ENCODE assay signal across 8 cellular contexts in the genomic region with DNA sequence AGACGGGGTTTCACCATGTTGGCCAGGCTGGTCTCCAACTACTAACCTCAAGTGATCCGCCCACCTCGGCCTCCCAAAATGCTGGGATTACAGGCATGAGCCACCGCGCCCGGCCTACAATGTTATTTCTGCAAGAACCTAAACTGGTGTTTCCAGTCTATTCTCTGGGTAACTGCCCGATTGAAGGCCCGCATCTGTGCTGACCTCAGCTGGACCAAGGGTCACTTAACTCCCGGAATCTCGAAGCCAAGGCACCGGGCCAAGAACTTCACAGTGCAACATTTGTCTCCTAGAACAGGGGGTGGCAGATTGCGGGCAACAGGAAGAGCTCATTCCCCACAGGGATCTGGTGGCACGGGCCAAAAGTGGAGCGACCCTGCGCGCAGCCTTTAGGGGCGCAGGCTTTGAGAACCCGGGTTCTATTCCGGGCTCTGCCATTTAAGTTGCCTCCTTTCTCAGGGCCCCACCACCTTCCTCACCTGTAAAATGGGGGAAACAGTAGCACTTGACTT. TPM values are rescaled to one million over a fixed set of nuclear protein-coding genes. Genes with fewer than 3 reads are reported as not detected.
DNase-seq lines count a peak whose midpoint lies in the region; ATAC-seq and TF ChIP-seq lines count a peak whose summit lies in the region.

No MANE protein-coding gene starts in this region.

- no peaks in the 10 kb centered on the region for H3K9me3 ChIP-seq in naive thymus-derived CD4-positive, alpha-beta T cell (ENCODE audit: control insufficient read depth in 2 of 3, low read length in 3 of 3)

- peak overlapping the region; percentile 84 for H3K4me3 Mint-ChIP-seq in Calu3 (ENCODE audit: low read depth, unreplicated experiment)
- peak overlapping the region; percentile 86 for H3K4me3 Mint-ChIP-seq in activated CD8-positive, alpha-beta T cell treated with anti-CD3 and anti-CD28 coated beads for 36 hours
- H3K4me3 Mint-ChIP-seq in naive thymus-derived CD4-positive, alpha-beta T cell, result peak overlapping the region; percentile 85 to 96 (median 92)

- ATAC-seq in activated CD8-positive, alpha-beta T cell treated with anti-CD3 and anti-CD28 coated beads for 36 hours, result peak; percentile 2
- no peak for ATAC-seq in naive thymus-derived CD4-positive, alpha-beta T cell
- ATAC-seq in GM18861 (IDR thresholded peaks at IDR 0.05; ENCODE audit: unreplicated experiment), result no peak
- no peak for ATAC-seq in HG02870 (IDR thresholded peaks at IDR 0.05; ENCODE audit: unreplicated experiment)

- CTCF ChIA-PET in Calu3 (lab: Charles Lee), result interaction anchor here (0.5 to 0.8 kb wide), 2 partner anchors 48 to 151 kb away, joined by 3 read pairs; a partner anchor contains a TSS
- CTCF ChIA-PET in activated CD8-positive, alpha-beta T cell treated with anti-CD3 and anti-CD28 coated beads for 36 hours (lab: Charles Lee), result interaction anchor here (0.8 to 1.6 kb wide), 4 partner anchors 10 to 192 kb away, joined by 3 to 5 read pairs (median 4); no protein-coding TSS in a partner anchor
- CTCF ChIA-PET in naive thymus-derived CD4-positive, alpha-beta T cell (lab: Charles Lee), result interaction anchor here (1.1 kb wide), 1 partner anchor 47 kb away, joined by 4 read pairs; a partner anchor contains a TSS

- POLR2A ChIA-PET in activated CD8-positive, alpha-beta T cell treated with anti-CD3 and anti-CD28 coated beads for 36 hours (lab: Charles Lee), result interaction anchor here (1.0 to 1.3 kb wide), 4 partner anchors 17 to 50 kb away, joined by 3 to 4 read pairs (median 3); no protein-coding TSS in a partner anchor
- POLR2A ChIA-PET in naive thymus-derived CD4-positive, alpha-beta T cell (lab: Charles Lee), result interaction anchor here (0.6 to 1.1 kb wide), 4 partner anchors 14 to 48 kb away, joined by 3 to 5 read pairs (median 3); a partner anchor contains a TSS

- peaks cover 8 to 9% of the 10 kb centered on the region in 2 donors for H3K4me1 ChIP-seq in naive thymus-derived CD4-positive, alpha-beta T cell (ENCODE audit: control insufficient read depth in 2 of 2, insufficient read depth in 2 of 2, low read length in 2 of 2)

- peak; percentile 64 for DNase-seq in Calu3
- DNase-seq in HPDE6-E6E7 (ENCODE audit: extremely low spot score), result peak; percentile 20
- DNase-seq in activated CD8-positive, alpha-beta T cell treated with anti-CD3 and anti-CD28 coated beads for 36 hours, result peak; percentile 38
- peak; percentile 6 for DNase-seq in fibroblast of the conjunctiva (ENCODE audit: low read depth)
- peak in 2 of 9 donors; percentile 8 to 18 for DNase-seq in naive thymus-derived CD4-positive, alpha-beta T cell
- no peak for DNase-seq in DMS79 (lab: John Stamatoyannopoulos, UW)

- peaks cover 8% of the 10 kb centered on the region for H3K4me1 Mint-ChIP-seq in Calu3 (ENCODE audit: low read depth, unreplicated experiment)
- H3K4me1 Mint-ChIP-seq in activated CD8-positive, alpha-beta T cell treated with anti-CD3 and anti-CD28 coated beads for 36 hours (ENCODE audit: low read depth), result peaks cover 16% of the 10 kb centered on the region
- peaks cover 10 to 27% (median 18%) of the 10 kb centered on the region in 7 donors for H3K4me1 Mint-ChIP-seq in naive thymus-derived CD4-positive, alpha-beta T cell

- intact Hi-C loops in Calu3 (cut with micrococcal nuclease; ENCODE audit: unreplicated experiment), result no loop called here
- intact Hi-C loops in activated CD8-positive, alpha-beta T cell treated with anti-CD3 and anti-CD28 coated beads for 36 hours (cut with micrococcal nuclease), result no loop called here
- intact Hi-C loops in naive thymus-derived CD4-positive, alpha-beta T cell (cut with micrococcal nuclease), result loop anchor here (2.0 to 5.0 kb wide), 3 partner anchors 45 to 102 kb away; a partner anchor contains a TSS

- TF ChIP-seq CTCF in Calu3 (IDR thresholded peaks at IDR 0.05; ENCODE audit: unreplicated experiment), result no peak
- peak; percentile 30 for TF ChIP-seq CTCF in activated CD8-positive, alpha-beta T cell treated with anti-CD3 and anti-CD28 coated beads for 36 hours (IDR thresholded peaks at IDR 0.05)

- peaks cover 29% of the 10 kb centered on the region for H3K36me3 Mint-ChIP-seq in Calu3 (ENCODE audit: insufficient read depth, unreplicated experiment)
- peaks cover 4% of the 10 kb centered on the region for H3K36me3 Mint-ChIP-seq in activated CD8-positive, alpha-beta T cell treated with anti-CD3 and anti-CD28 coated beads for 36 hours (ENCODE audit: low read depth)
- no peaks in the 10 kb centered on the region for H3K36me3 Mint-ChIP-seq in naive thymus-derived CD4-positive, alpha-beta T cell

- peak overlapping the region; percentile 83 for H3K4me3 ChIP-seq in naive thymus-derived CD4-positive, alpha-beta T cell (ENCODE audit: low read length)

- H3K9me3 Mint-ChIP-seq in Calu3 (ENCODE audit: low read depth, unreplicated experiment), result no peaks in the 10 kb centered on the region
- H3K9me3 Mint-ChIP-seq in activated CD8-positive, alpha-beta T cell treated with anti-CD3 and anti-CD28 coated beads for 36 hours, result no peaks in the 10 kb centered on the region
- no peaks in the 10 kb centered on the region for H3K9me3 Mint-ChIP-seq in naive thymus-derived CD4-positive, alpha-beta T cell

- no peaks in the 10 kb centered on the region for H3K27me3 Mint-ChIP-seq in Calu3 (ENCODE audit: unreplicated experiment)
- no peaks in the 10 kb centered on the region for H3K27me3 Mint-ChIP-seq in activated CD8-positive, alpha-beta T cell treated with anti-CD3 and anti-CD28 coated beads for 36 hours
- H3K27me3 Mint-ChIP-seq in naive thymus-derived CD4-positive, alpha-beta T cell, result no peaks in the 10 kb centered on the region

- no peaks in the 10 kb centered on the region for H3K36me3 ChIP-seq in naive thymus-derived CD4-positive, alpha-beta T cell (ENCODE audit: control insufficient read depth in 2 of 3, insufficient read depth in 3 of 3, low read length in 3 of 3)

- H3K27ac ChIP-seq in naive thymus-derived CD4-positive, alpha-beta T cell (ENCODE audit: low read depth, low read length), result peak overlapping the region; percentile 65

- TSS peak; percentile 62 for BruUV-seq in Calu3 (replicated peaks; lab: Mats Ljungman, UMichigan)

- peak overlapping the region; percentile 86 for H3K27ac Mint-ChIP-seq in Calu3 (ENCODE audit: unreplicated experiment)
- peak overlapping the region; percentile 61 for H3K27ac Mint-ChIP-seq in activated CD8-positive, alpha-beta T cell treated with anti-CD3 and anti-CD28 coated beads for 36 hours
- H3K27ac Mint-ChIP-seq in naive thymus-derived CD4-positive, alpha-beta T cell, result peak overlapping the region in 7 of 9 donors; percentile 40 to 86 (median 77)

- no peaks in the 10 kb centered on the region for H3K27me3 ChIP-seq in naive thymus-derived CD4-positive, alpha-beta T cell (ENCODE audit: control insufficient read depth in 2 of 2, insufficient read depth in 2 of 2, low read length in 2 of 2)

RNA-seq across cellular contexts. Expression of a gene that starts 0.8 kb away (rescaled TPM):
- 52.3 and 55.7 TPM in 2 replicates for total RNA-seq in Calu3 (2022)
- 10 to 100 TPM; 45.1 to 49.6 TPM for total RNA-seq in activated CD8-positive, alpha-beta T cell treated with anti-CD3 and anti-CD28 coated beads for 36 hours
- total RNA-seq in naive thymus-derived CD4-positive, alpha-beta T cell, result 10 to 100 TPM in 4 of 5 experiments, 1 to 10 TPM in 1; 7.5 to 44.0 (median 14.7) TPM
- polyA plus RNA-seq in naive thymus-derived CD4-positive, alpha-beta T cell, result 10 to 100 TPM; 24.8 to 25.8 TPM

RNA-seq across cellular contexts. Expression of a gene that starts 15.0 kb away (rescaled TPM):
- 1.4 and 2.4 TPM in 2 replicates for total RNA-seq in Calu3 (2022)
- not detected for total RNA-seq in activated CD8-positive, alpha-beta T cell treated with anti-CD3 and anti-CD28 coated beads for 36 hours
- not detected for total RNA-seq in naive thymus-derived CD4-positive, alpha-beta T cell
- polyA plus RNA-seq in naive thymus-derived CD4-positive, alpha-beta T cell, result under 1 TPM in 1 of 2 donors, not detected in 1; 0.46 TPM

RNA-seq across cellular contexts. Expression of a gene that starts 47.5 kb away (rescaled TPM):
- 20.4 and 24.5 TPM in 2 replicates for total RNA-seq in Calu3 (2022)
- total RNA-seq in activated CD8-positive, alpha-beta T cell treated with anti-CD3 and anti-CD28 coated beads for 36 hours, result 10 to 100 TPM; 12.9 to 13.7 TPM
- 10 to 100 TPM; 29.0 to 61.7 (median 52.1) TPM for total RNA-seq in naive thymus-derived CD4-positive, alpha-beta T cell
- polyA plus RNA-seq in naive thymus-derived CD4-positive, alpha-beta T cell, result 1 to 10 TPM; 5.2 to 8.0 TPM

RNA-seq across cellular contexts. Expression of a gene that starts 47.8 kb away (rescaled TPM):
- total RNA-seq in Calu3 (2022), result 39.7 and 40.2 TPM in 2 replicates
- total RNA-seq in activated CD8-positive, alpha-beta T cell treated with anti-CD3 and anti-CD28 coated beads for 36 hours, result 10 to 100 TPM; 61.8 to 65.7 TPM
- total RNA-seq in naive thymus-derived CD4-positive, alpha-beta T cell, result 10 to 100 TPM; 39.0 to 74.9 (median 43.6) TPM
- 10 to 100 TPM; 13.7 to 30.8 TPM for polyA plus RNA-seq in naive thymus-derived CD4-positive, alpha-beta T cell

Comparison
In these comparisons a context has a peak if more than half of its experiments do, and no peak if none do; other contexts are left out.
1. intact Hi-C loops: an anchor here in naive thymus-derived CD4-positive, alpha-beta T cell (2.0 to 5.0 kb wide); none called in Calu3 and activated CD8-positive, alpha-beta T cell treated with anti-CD3 and anti-CD28 coated beads for 36 hours.